Comparison of ENCODE assay signal across 8 cellular contexts in genomic region chr19:58559275-58560006, GRCh38. TPM values are rescaled to one million over a fixed set of nuclear protein-coding genes. Genes with fewer than 3 reads are reported as not detected.
DNase-seq lines count a peak whose midpoint lies in the region; ATAC-seq and TF ChIP-seq lines count a peak whose summit lies in the region.

No MANE protein-coding gene starts in this region.

- H3K27ac ChIP-seq in WERI-Rb-1, result peak overlapping the region; percentile 100
- H3K27ac ChIP-seq in dorsolateral prefrontal cortex, result peak overlapping the region; percentile 87 to 100 (median 100)

- TF ChIP-seq POLR2A in lower leg skin (IDR thresholded peaks at IDR 0.05), result no peak

- no peaks in the 10 kb centered on the region for H3K9me3 ChIP-seq in WERI-Rb-1 (ENCODE audit: severe bottlenecking)

- ATAC-seq in HG02852 (IDR thresholded peaks at IDR 0.05; ENCODE audit: unreplicated experiment) (peak; percentile 1), GM21717 (IDR thresholded peaks at IDR 0.05; ENCODE audit: unreplicated experiment) (no peak)

- H3K4me3 ChIP-seq in WERI-Rb-1 (ENCODE audit: low read depth, low read length) (peak overlapping the region; percentile 72), dorsolateral prefrontal cortex (peak overlapping the region; percentile 57 to 100 (median 85)), lower leg skin (ENCODE audit: low read depth, poor library complexity, severe bottlenecking) (peak overlapping the region; percentile 61)

- H3K36me3 ChIP-seq in WERI-Rb-1, result peaks cover 23% of the 10 kb centered on the region

- H3K27me3 ChIP-seq in WERI-Rb-1 (ENCODE audit: insufficient read depth, low read depth, severe bottlenecking) (no peaks in the 10 kb centered on the region), dorsolateral prefrontal cortex (no peaks in the 10 kb centered on the region)

- 2% methylated on average over 31 to 33 of the region's 33 CpGs for WGBS in lower leg skin, 2 donors

- intact Hi-C loops in dorsolateral prefrontal cortex (cut with DNase I), result loop anchor here (2.0 kb wide), 1 partner anchor 13 kb away; the partner anchor contains the start of gene MZF1 (in 2 of the 2)
- intact Hi-C loops in lower leg skin (cut with DNase I; ENCODE audit: low total_unique reads), result no loop called here

- peak; percentile 97 for DNase-seq in Daoy (ENCODE audit: low read depth)
- DNase-seq in WERI-Rb-1, result peak; percentile 95
- peak; percentile 75 to 96 (median 90) for DNase-seq in dorsolateral prefrontal cortex
- DNase-seq in lower leg skin (ENCODE audit: low spot score in 2 of 2), result peak; percentile 89 to 97
- DNase-seq in stimulated activated CD8-positive, alpha-beta memory T cell treated with anti-CD3 and anti-CD28 coated beads, Interleukin-12 subunit alpha, Interleukin-12 subunit beta, amount 100 ng/mL, for 24 hours (ENCODE audit: extremely low read depth), result peak; percentile 62
- DNase-seq in DMS 273 treated with DMSO at 0.1 percent for 48 hours (lab: John Stamatoyannopoulos, UW), result no peak

- TF ChIP-seq CTCF in WERI-Rb-1 (IDR thresholded peaks at IDR 0.05; ENCODE audit: low read depth, low read length), result no peak
- TF ChIP-seq CTCF in dorsolateral prefrontal cortex (IDR thresholded peaks at IDR 0.05 in 54 of 56, conservative IDR thresholded peaks at IDR 0.05 in 2 of 56; ENCODE audit: low read depth in 1 of 56, partially characterized antibody in 56 of 56), result no peak
- TF ChIP-seq CTCF in lower leg skin (IDR thresholded peaks at IDR 0.05), result no peak

RNA-seq across cellular contexts. Expression of gene UBE2M, which starts 1.0 kb away (rescaled TPM):
- total RNA-seq in Daoy (2014; rRNA removed; shearing (Covaris generic)), result 123 and 129 TPM in 2 replicates
- total RNA-seq in dorsolateral prefrontal cortex (100 to 1,000 TPM in 116 of 120 experiments, 10 to 100 TPM in 4; 77.3 to 195 (median 134) TPM), lower leg skin (10 to 100 TPM; 14.8 to 37.0 (median 23.6) TPM)

RNA-seq across cellular contexts. Expression of gene CHMP2A, which starts 4.5 kb away (rescaled TPM):
- total RNA-seq in Daoy (2014; rRNA removed; shearing (Covaris generic)), result 103 and 127 TPM in 2 replicates
- total RNA-seq in dorsolateral prefrontal cortex (100 to 1,000 TPM in 58 of 120 experiments, 10 to 100 TPM in 62; 72.8 to 126 (median 99.8) TPM), lower leg skin (100 to 1,000 TPM; 104 to 129 (median 118) TPM)

RNA-seq across cellular contexts. Expression of gene MZF1, which starts 13.7 kb away (rescaled TPM):
- 4.6 TPM in 2 replicates for total RNA-seq in Daoy (2014; rRNA removed; shearing (Covaris generic))
- total RNA-seq in dorsolateral prefrontal cortex, result 10 to 100 TPM; 26.3 to 56.0 (median 39.2) TPM
- 10 to 100 TPM; 14.8 to 34.7 (median 27.6) TPM for total RNA-seq in lower leg skin

RNA-seq across cellular contexts. Expression of gene TRIM28, which starts 15.6 kb away (rescaled TPM):
- 575 and 591 TPM in 2 replicates for total RNA-seq in Daoy (2014; rRNA removed; shearing (Covaris generic))
- total RNA-seq in dorsolateral prefrontal cortex (100 to 1,000 TPM; 130 to 228 (median 176) TPM), lower leg skin (100 to 1,000 TPM; 225 to 412 (median 265) TPM)

RNA-seq across cellular contexts. Expression of gene ZBTB45, which starts 39.8 kb away (rescaled TPM):
- 4.8 and 4.9 TPM in 2 replicates for total RNA-seq in Daoy (2014; rRNA removed; shearing (Covaris generic))
- total RNA-seq in dorsolateral prefrontal cortex (10 to 100 TPM; 13.0 to 30.6 (median 19.7) TPM), lower leg skin (10 to 100 TPM; 13.3 to 30.5 (median 18.4) TPM)
